In the genomic region with DNA sequence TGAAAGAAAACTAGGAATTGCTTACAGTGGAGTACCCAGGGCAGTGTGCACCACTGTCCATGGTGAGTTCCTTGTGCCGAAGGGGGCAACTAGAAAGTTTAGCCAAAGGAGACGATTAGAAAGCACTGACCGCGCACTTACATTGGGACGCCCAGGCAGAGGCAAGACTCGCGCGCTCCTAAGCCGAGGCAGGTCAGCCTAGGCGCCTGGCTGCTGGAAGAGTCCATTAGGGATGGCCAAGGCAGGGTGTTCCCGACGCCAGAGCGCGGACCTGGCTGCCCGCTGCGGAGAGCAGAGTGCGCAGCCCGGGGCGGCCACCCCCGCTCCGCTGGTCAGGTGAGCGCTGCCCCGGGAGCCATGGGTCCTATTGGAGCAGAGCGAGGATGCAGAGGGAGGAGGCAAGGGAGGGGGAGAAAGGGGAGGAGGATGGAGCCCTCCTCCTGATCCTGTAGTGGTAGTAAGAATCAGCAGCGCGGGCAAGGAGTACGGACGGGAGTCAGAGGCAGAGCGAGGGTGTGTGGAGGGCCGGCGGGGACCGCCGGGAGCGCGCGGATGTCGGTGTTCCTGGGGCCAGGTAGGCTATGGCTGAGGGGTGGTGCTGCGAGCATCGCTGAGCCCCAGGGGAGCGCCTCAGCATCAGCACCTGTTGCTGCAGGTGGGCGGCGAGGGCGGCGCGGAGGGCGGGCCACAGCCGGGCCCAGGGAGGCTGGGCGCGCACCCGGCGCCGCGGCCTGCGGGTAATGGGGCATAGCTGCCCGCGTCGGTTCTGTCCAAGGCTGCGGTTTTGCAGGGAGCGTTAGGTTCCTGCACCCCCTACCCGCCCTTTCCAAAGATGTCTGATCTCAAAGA, we compare ENCODE assay signal across 1 cellular context.
TF ChIP-seq lines count a peak whose summit lies in the region.

TSS of gene ADGRV1 (plus strand) at position 454 of the 849 bp plus-strand sequence. CDS start at position 553, 99 bp downstream.

TF ChIP-seq in K562, 482 proteins besides CTCF, POLR2A, EP300 and RAD21 (continued from another document and continues in another):
- TF ChIP-seq SMARCE1 (IDR thresholded peaks at IDR 0.05): no peak
- no peak; the same call in 1 of the 2 replicates for TF ChIP-seq ZFX (CRISPR knock-in tag; IDR thresholded peaks at IDR 0.05)
- peak; percentile 56; the same call in 1 of the 2 replicates for TF ChIP-seq MTA3 (IDR thresholded peaks at IDR 0.05; ENCODE audit: borderline replicate concordance)
- TF ChIP-seq HOMEZ (CRISPR knock-in tag; IDR thresholded peaks at IDR 0.05): no peak
- TF ChIP-seq, protein P1, sequence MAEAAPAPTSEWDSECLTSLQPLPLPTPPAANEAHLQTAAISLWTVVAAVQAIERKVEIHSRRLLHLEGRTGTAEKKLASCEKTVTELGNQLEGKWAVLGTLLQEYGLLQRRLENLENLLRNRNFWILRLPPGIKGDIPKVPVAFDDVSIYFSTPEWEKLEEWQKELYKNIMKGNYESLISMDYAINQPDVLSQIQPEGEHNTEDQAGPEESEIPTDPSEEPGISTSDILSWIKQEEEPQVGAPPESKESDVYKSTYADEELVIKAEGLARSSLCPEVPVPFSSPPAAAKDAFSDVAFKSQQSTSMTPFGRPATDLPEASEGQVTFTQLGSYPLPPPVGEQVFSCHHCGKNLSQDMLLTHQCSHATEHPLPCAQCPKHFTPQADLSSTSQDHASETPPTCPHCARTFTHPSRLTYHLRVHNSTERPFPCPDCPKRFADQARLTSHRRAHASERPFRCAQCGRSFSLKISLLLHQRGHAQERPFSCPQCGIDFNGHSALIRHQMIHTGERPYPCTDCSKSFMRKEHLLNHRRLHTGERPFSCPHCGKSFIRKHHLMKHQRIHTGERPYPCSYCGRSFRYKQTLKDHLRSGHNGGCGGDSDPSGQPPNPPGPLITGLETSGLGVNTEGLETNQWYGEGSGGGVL (CRISPR knock-in tag; IDR thresholded peaks at IDR 0.05): no peak
- no peak for TF ChIP-seq ELF2 (CRISPR knock-in tag; IDR thresholded peaks at IDR 0.05)
- no peak for TF ChIP-seq ZNF75A (CRISPR knock-in tag; IDR thresholded peaks at IDR 0.05)
- no peak for TF ChIP-seq CC2D1A (IDR thresholded peaks at IDR 0.05)
- no peak for TF ChIP-seq NCOA4 (IDR thresholded peaks at IDR 0.05; ENCODE audit: partially characterized antibody)
- TF ChIP-seq KDM5B (IDR thresholded peaks at IDR 0.05; ENCODE audit: insufficient replicate concordance, low read depth, low read length): no peak
- no peak for TF ChIP-seq ZBTB49 (CRISPR knock-in tag; IDR thresholded peaks at IDR 0.05; ENCODE audit: borderline replicate concordance)
- TF ChIP-seq MEF2A (IDR thresholded peaks at IDR 0.05; ENCODE audit: control insufficient read depth, low read depth, low read length): no peak
- TF ChIP-seq ZSCAN29 (IDR thresholded peaks at IDR 0.05): no peak
- TF ChIP-seq CTBP1 (IDR thresholded peaks at IDR 0.05; ENCODE audit: borderline replicate concordance): peak; percentile 97
- TF ChIP-seq ETS1 (conservative IDR thresholded peaks at IDR 0.05; ENCODE audit: control insufficient read depth, low read depth, low read length): no peak
- no peak for TF ChIP-seq SMAD3 (CRISPR knock-in tag; conservative IDR thresholded peaks at IDR 0.05)
- TF ChIP-seq ZNF354B (CRISPR knock-in tag; IDR thresholded peaks at IDR 0.05): no peak
- no peak for TF ChIP-seq SETDB1 (IDR thresholded peaks at IDR 0.05; ENCODE audit: low read length)
- TF ChIP-seq TEAD4 (IDR thresholded peaks at IDR 0.05; ENCODE audit: low read length): no peak
- no peak for TF ChIP-seq TEAD4 (CRISPR knock-in tag; IDR thresholded peaks at IDR 0.05; ENCODE audit: borderline replicate concordance)
- no peak for TF ChIP-seq RNF2 (IDR thresholded peaks at IDR 0.05)
- TF ChIP-seq ZNF407 (IDR thresholded peaks at IDR 0.05; ENCODE audit: low read depth): no peak
- TF ChIP-seq KAT7 (CRISPR knock-in tag; IDR thresholded peaks at IDR 0.05; ENCODE audit: borderline replicate concordance): no peak
- TF ChIP-seq MEF2D (tag; conservative IDR thresholded peaks at IDR 0.05; ENCODE audit: low read depth): no peak
- TF ChIP-seq C11orf30 (IDR thresholded peaks at IDR 0.05; ENCODE audit: low read depth): no peak
- TF ChIP-seq ZNF431 (CRISPR knock-in tag; IDR thresholded peaks at IDR 0.05): no peak
- TF ChIP-seq CSDE1 (IDR thresholded peaks at IDR 0.05): no peak
- no peak for TF ChIP-seq SAFB (IDR thresholded peaks at IDR 0.05; ENCODE audit: borderline replicate concordance, low read depth, low read length)
- no peak for TF ChIP-seq BCOR (IDR thresholded peaks at IDR 0.05)
- no peak for TF ChIP-seq ZNF395 (CRISPR knock-in tag; IDR thresholded peaks at IDR 0.05)
- TF ChIP-seq, protein P2, sequence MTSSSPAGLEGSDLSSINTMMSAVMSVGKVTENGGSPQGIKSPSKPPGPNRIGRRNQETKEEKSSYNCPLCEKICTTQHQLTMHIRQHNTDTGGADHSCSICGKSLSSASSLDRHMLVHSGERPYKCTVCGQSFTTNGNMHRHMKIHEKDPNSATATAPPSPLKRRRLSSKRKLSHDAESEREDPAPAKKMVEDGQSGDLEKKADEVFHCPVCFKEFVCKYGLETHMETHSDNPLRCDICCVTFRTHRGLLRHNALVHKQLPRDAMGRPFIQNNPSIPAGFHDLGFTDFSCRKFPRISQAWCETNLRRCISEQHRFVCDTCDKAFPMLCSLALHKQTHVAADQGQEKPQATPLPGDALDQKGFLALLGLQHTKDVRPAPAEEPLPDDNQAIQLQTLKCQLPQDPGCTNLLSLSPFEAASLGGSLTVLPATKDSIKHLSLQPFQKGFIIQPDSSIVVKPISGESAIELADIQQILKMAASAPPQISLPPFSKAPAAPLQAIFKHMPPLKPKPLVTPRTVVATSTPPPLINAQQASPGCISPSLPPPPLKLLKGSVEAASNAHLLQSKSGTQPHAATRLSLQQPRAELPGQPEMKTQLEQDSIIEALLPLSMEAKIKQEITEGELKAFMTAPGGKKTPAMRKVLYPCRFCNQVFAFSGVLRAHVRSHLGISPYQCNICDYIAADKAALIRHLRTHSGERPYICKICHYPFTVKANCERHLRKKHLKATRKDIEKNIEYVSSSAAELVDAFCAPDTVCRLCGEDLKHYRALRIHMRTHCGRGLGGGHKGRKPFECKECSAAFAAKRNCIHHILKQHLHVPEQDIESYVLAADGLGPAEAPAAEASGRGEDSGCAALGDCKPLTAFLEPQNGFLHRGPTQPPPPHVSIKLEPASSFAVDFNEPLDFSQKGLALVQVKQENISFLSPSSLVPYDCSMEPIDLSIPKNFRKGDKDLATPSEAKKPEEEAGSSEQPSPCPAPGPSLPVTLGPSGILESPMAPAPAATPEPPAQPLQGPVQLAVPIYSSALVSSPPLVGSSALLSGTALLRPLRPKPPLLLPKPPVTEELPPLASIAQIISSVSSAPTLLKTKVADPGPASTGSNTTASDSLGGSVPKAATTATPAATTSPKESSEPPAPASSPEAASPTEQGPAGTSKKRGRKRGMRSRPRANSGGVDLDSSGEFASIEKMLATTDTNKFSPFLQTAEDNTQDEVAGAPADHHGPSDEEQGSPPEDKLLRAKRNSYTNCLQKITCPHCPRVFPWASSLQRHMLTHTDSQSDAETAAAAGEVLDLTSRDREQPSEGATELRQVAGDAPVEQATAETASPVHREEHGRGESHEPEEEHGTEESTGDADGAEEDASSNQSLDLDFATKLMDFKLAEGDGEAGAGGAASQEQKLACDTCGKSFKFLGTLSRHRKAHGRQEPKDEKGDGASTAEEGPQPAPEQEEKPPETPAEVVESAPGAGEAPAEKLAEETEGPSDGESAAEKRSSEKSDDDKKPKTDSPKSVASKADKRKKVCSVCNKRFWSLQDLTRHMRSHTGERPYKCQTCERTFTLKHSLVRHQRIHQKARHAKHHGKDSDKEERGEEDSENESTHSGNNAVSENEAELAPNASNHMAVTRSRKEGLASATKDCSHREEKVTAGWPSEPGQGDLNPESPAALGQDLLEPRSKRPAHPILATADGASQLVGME (CRISPR knock-in tag; IDR thresholded peaks at IDR 0.05): no peak
- TF ChIP-seq NCOA1 (IDR thresholded peaks at IDR 0.05; ENCODE audit: low read depth): no peak
